ENCODE assay signal across 3 cellular contexts in genomic region chr15:60340207-60340921, GRCh38.
TF ChIP-seq lines count a peak whose summit lies in the region.

No MANE protein-coding gene starts in this region.

TF ChIP-seq in A549, 52 proteins besides CTCF, POLR2A, EP300 and RAD21:
- TF ChIP-seq ZNF302 (CRISPR knock-in tag; IDR thresholded peaks at IDR 0.05) (no peak), CEBPB (IDR thresholded peaks at IDR 0.05) (peak in 1 of 2 experiments; percentile 16; a peak in 1 of 4 replicates)

TF ChIP-seq in GM23338, 12 proteins besides CTCF, POLR2A, EP300 and RAD21:
- TF ChIP-seq REST (IDR thresholded peaks at IDR 0.05; ENCODE audit: unreplicated experiment): no peak
- TF ChIP-seq EZH2phosphoT487 (IDR thresholded peaks at IDR 0.05; ENCODE audit: unreplicated experiment): no peak
- TF ChIP-seq EZH2 (IDR thresholded peaks at IDR 0.05; ENCODE audit: low read depth, unreplicated experiment): no peak
- TF ChIP-seq JUNB (IDR thresholded peaks at IDR 0.05; ENCODE audit: unreplicated experiment): no peak
- no peak for TF ChIP-seq ETS1 (IDR thresholded peaks at IDR 0.05)
- TF ChIP-seq ZNF462 (CRISPR knock-in tag; IDR thresholded peaks at IDR 0.05): no peak
- TF ChIP-seq POLR2AphosphoS5 (IDR thresholded peaks at IDR 0.05; ENCODE audit: low read depth): no peak
- TF ChIP-seq ZNF114 (CRISPR knock-in tag; IDR thresholded peaks at IDR 0.05): no peak

TF ChIP-seq in K562, 482 proteins besides CTCF, POLR2A, EP300 and RAD21:
- TF ChIP-seq SMC3 (conservative IDR thresholded peaks at IDR 0.05; ENCODE audit: insufficient read depth, low read depth, low read length): 0 out of 2 replicates have a peak, but pooled peaks have one; percentile 12
- TF ChIP-seq NUFIP1 (IDR thresholded peaks at IDR 0.05; ENCODE audit: partially characterized antibody): no peak
- 0 out of 2 replicates have a peak, but pooled peaks have one; percentile 13 for TF ChIP-seq RB1 (IDR thresholded peaks at IDR 0.05; ENCODE audit: low read depth)
- no peak for TF ChIP-seq CEBPG (CRISPR knock-in tag; IDR thresholded peaks at IDR 0.05)
- peak in 1 of 2 experiments; percentile 50; a peak in 1 of 4 replicates for TF ChIP-seq CEBPG (tag; conservative IDR thresholded peaks at IDR 0.05 in 1 of 2, IDR thresholded peaks at IDR 0.05 in 1 of 2)
- TF ChIP-seq ATF3 (IDR thresholded peaks at IDR 0.05): peak; percentile 55; the same call in 1 of the 2 replicates
- TF ChIP-seq ATF3 (CRISPR knock-in tag; conservative IDR thresholded peaks at IDR 0.05): no peak
- no peak for TF ChIP-seq POU5F1 (IDR thresholded peaks at IDR 0.05; ENCODE audit: borderline replicate concordance, low read depth, low read length, partially characterized antibody)
